ENCODE assay signal across 12 cellular contexts in the genomic region with DNA sequence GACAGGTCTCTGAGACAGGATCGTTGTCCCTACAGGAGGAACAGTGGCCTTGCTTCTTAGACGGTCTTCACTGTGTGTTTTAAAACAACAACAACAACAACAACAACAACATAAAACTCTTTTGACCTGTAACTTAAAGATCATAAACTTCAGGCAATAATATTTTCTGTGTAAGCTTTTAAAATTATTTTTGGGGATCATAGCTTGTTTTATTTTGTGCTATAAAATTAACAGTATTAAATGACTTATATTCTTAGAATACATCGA.
"Had no signal": no experiment of that assay in that cellular context is flagged by ENCODE, and none has a peak within 500 bp of the region (broad histone marks: within the 10 kb centered on the region; RNA-seq: fewer than 3 reads in every experiment).

No MANE protein-coding gene starts in this region.

- DNase-seq: activated CD4-positive, alpha-beta T cell treated with anti-CD3 and anti-CD28 coated beads, Interleukin-2, amount 50 U/mL, for 48 hours; activated CD4-positive, CD25-positive, alpha-beta regulatory T cell treated with anti-CD3 and anti-CD28 coated beads, Interleukin-2, amount 50 U/mL, for 72 hours; activated gamma-delta T cell; activated naive CD8-positive, alpha-beta T cell treated with anti-CD3 and anti-CD28 coated beads for 36 hours; activated T-cell treated with anti-CD3 and anti-CD28 coated beads, Interleukin-2, amount 50 U/mL, for 48 hours; brain microvascular endothelial cell; kidney glomerular epithelial cell; naive thymus-derived CD4-positive, alpha-beta T cell; right cardiac atrium; stimulated activated naive CD4-positive, alpha-beta T cell; SW 1271 had no signal

- ATAC-seq: naive thymus-derived CD4-positive, alpha-beta T cell had no signal

- H3K27me3 ChIP-seq: brain microvascular endothelial cell, foreskin keratinocyte had no signal

- H3K27ac ChIP-seq: brain microvascular endothelial cell had no signal
